ENCODE assay signal across 19 cellular contexts in the genomic region with DNA sequence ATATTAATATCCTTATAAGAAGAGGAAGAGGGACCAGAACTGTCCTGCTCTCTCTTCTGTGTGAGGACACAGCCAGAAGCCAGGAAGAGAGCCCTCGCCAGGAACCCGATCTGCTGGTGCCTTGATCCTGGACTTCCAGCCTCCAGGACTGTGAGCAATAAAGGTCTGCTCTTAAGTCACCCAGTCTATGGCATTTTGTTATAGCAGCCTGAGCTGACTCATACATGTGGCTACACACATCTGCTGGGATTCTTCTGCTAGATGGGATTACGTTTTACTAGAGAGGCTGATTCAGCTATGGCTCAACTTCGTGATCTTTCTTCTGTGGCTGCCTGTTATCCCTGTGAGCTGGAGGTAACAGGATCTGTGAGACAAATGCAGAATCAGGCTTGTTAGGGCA. TPM values are rescaled to one million over a fixed set of nuclear protein-coding genes. Genes with fewer than 3 reads are reported as not detected.
DNase-seq lines count a peak whose midpoint lies in the region; ATAC-seq, FAIRE-seq and TF ChIP-seq lines count a peak whose summit lies in the region.
"Had no signal": no experiment of that assay in that cellular context is flagged by ENCODE, and none has a peak within 500 bp of the region (broad histone marks: within the 10 kb centered on the region; RNA-seq: fewer than 3 reads in every experiment).

No MANE protein-coding gene starts in this region.

- no peak overlapping the region for H3K4me2 ChIP-seq in smooth muscle cell
- H3K4me2 ChIP-seq: A549 had no signal

- H3F3A ChIP-seq in smooth muscle cell (ENCODE audit: low read depth) = peaks cover 18% of the 10 kb centered on the region

- no peak for FAIRE-seq in RCC 7860 (lab: Jason Lieb, UNC)
- FAIRE-seq: A549, colon, HTR-8/SVneo had no signal

- H3K9me3 ChIP-seq in smooth muscle cell (replicated peaks; ENCODE audit: low read depth) = no peaks in the 10 kb centered on the region
- H3K9me3 ChIP-seq: A549, suprapubic skin had no signal

- H3K4me3 Mint-ChIP-seq in activated naive CD4-positive, alpha-beta T cell treated with anti-CD3 and anti-CD28 coated beads, Interleukin-2, amount 50 U/mL, for 24 hours = no peak overlapping the region
- H3K4me3 Mint-ChIP-seq in activated naive CD4-positive, alpha-beta T cell treated with anti-CD3 and anti-CD28 coated beads, Interleukin-2, amount 10 ng/mL, durations not matched to agents 7 days and 5 days = no peak overlapping the region

- no peak for ATAC-seq in HG03159 (IDR thresholded peaks at IDR 0.05; ENCODE audit: unreplicated experiment)
- ATAC-seq: A549 had no signal

- no peaks in the 10 kb centered on the region for H3K36me3 Mint-ChIP-seq in activated naive CD4-positive, alpha-beta T cell treated with anti-CD3 and anti-CD28 coated beads, Interleukin-2, amount 50 U/mL, for 24 hours
- peaks cover 4% of the 10 kb centered on the region for H3K36me3 Mint-ChIP-seq in activated naive CD4-positive, alpha-beta T cell treated with anti-CD3 and anti-CD28 coated beads, Interleukin-2, amount 10 ng/mL, durations not matched to agents 7 days and 5 days

- CTCF ChIA-PET in activated naive CD4-positive, alpha-beta T cell treated with anti-CD3 and anti-CD28 coated beads, Interleukin-2, amount 10 ng/mL, durations not matched to agents 7 days and 5 days (lab: Charles Lee) = interaction anchor here (0.7 to 2.3 kb wide), 2 partner anchors 17 to 178 kb away, joined by 3 to 7 read pairs; no protein-coding TSS in a partner anchor

- H3K36me3 ChIP-seq in smooth muscle cell (ENCODE audit: low read depth) = no peaks in the 10 kb centered on the region
- H3K36me3 ChIP-seq: suprapubic skin had no signal

- no peaks in the 10 kb centered on the region for H3K27me3 Mint-ChIP-seq in activated naive CD4-positive, alpha-beta T cell treated with anti-CD3 and anti-CD28 coated beads, Interleukin-2, amount 50 U/mL, for 24 hours
- H3K27me3 Mint-ChIP-seq in activated naive CD4-positive, alpha-beta T cell treated with anti-CD3 and anti-CD28 coated beads, Interleukin-2, amount 10 ng/mL, durations not matched to agents 7 days and 5 days = no peaks in the 10 kb centered on the region

- H3K4me1 ChIP-seq in smooth muscle cell (ENCODE audit: low read depth) = no peaks in the 10 kb centered on the region

- no peaks in the 10 kb centered on the region for H3K79me2 ChIP-seq in smooth muscle cell (ENCODE audit: low read depth)

- peaks cover 74% of the 10 kb centered on the region for H3K4me1 Mint-ChIP-seq in activated naive CD4-positive, alpha-beta T cell treated with anti-CD3 and anti-CD28 coated beads, Interleukin-2, amount 50 U/mL, for 24 hours
- peaks cover 41% of the 10 kb centered on the region for H3K4me1 Mint-ChIP-seq in activated naive CD4-positive, alpha-beta T cell treated with anti-CD3 and anti-CD28 coated beads, Interleukin-2, amount 10 ng/mL, durations not matched to agents 7 days and 5 days

- H4K20me1 ChIP-seq in smooth muscle cell (ENCODE audit: low read depth) = no peaks in the 10 kb centered on the region

- no peak overlapping the region for H2AFZ ChIP-seq in smooth muscle cell (ENCODE audit: low read depth)

- H3K27ac ChIP-seq in smooth muscle cell (ENCODE audit: low read depth) = peak overlapping the region; percentile 59
- H3K27ac ChIP-seq: A549 had no signal

- no peaks in the 10 kb centered on the region for H3K27me3 ChIP-seq in smooth muscle cell (ENCODE audit: low read depth)
- H3K27me3 ChIP-seq: suprapubic skin had no signal

- peak overlapping the region; percentile 62 for H3K27ac Mint-ChIP-seq in activated naive CD4-positive, alpha-beta T cell treated with anti-CD3 and anti-CD28 coated beads, Interleukin-2, amount 50 U/mL, for 24 hours
- no peak overlapping the region for H3K27ac Mint-ChIP-seq in activated naive CD4-positive, alpha-beta T cell treated with anti-CD3 and anti-CD28 coated beads, Interleukin-2, amount 10 ng/mL, durations not matched to agents 7 days and 5 days

- no peaks in the 10 kb centered on the region for H3K9me3 Mint-ChIP-seq in activated naive CD4-positive, alpha-beta T cell treated with anti-CD3 and anti-CD28 coated beads, Interleukin-2, amount 50 U/mL, for 24 hours
- peaks cover 7% of the 10 kb centered on the region for H3K9me3 Mint-ChIP-seq in activated naive CD4-positive, alpha-beta T cell treated with anti-CD3 and anti-CD28 coated beads, Interleukin-2, amount 10 ng/mL, durations not matched to agents 7 days and 5 days

- 38% methylated on average over 4 of the region's 4 CpGs for WGBS in smooth muscle cell (ENCODE audit: low lambda C conversion rate)

- DNase-seq in activated naive CD4-positive, alpha-beta T cell treated with anti-CD3 and anti-CD28 coated beads, Interleukin-2, amount 10 ng/mL, durations not matched to agents 7 days and 5 days = no peak
- DNase-seq in RCC 7860 (ENCODE audit: low spot score) (peak; percentile 41), fibroblast of gingiva (ENCODE audit: low read depth) (peak; percentile 38), smooth muscle cell (lab: John Stamatoyannopoulos, UW; ENCODE audit: unreplicated experiment) (no peak), NCI-H69 (lab: John Stamatoyannopoulos, UW) (no peak), NOMO-1 (lab: John Stamatoyannopoulos, UW; ENCODE audit: unreplicated experiment in 2 of 2) (no peak)
- DNase-seq: activated CD4-positive, alpha-beta T cell treated with anti-CD3 and anti-CD28 coated beads for 4 hours; DMS 273 treated with DMSO at 0.1 percent for 48 hours; hypothalamus; MV-4-11; NCI-H2081 treated with DMSO at 0.1 percent for 48 hours; Right ventricle myocardium superior; stimulated activated CD4-positive, alpha-beta T cell treated with anti-CD3 and anti-CD28 coated beads, Interleukin-15, amount 100 ng/mL, for 24 hours had no signal

- H3K4me3 ChIP-seq in smooth muscle cell = no peak overlapping the region
- H3K4me3 ChIP-seq: A549, suprapubic skin had no signal

- H3K9ac ChIP-seq in smooth muscle cell (ENCODE audit: low read depth) = no peak overlapping the region

- TF ChIP-seq CTCF in smooth muscle cell (IDR thresholded peaks at IDR 0.05; ENCODE audit: borderline replicate concordance, insufficient read depth, poor library complexity, severe bottlenecking) = no peak

RNA-seq across cellular contexts. Expression of a gene that starts 29.6 kb away (rescaled TPM):
- total RNA-seq in smooth muscle cell = 8.0 and 9.1 TPM in 2 replicates
- polyA plus RNA-seq in smooth muscle cell = 9.5 and 18.3 TPM in 2 replicates

Comparison
In these comparisons a context has a peak if more than half of its experiments do, and no peak if none do; other contexts are left out.
1. DNase-seq: peak in RCC 7860 (single experiment) and fibroblast of gingiva (single experiment); none in activated naive CD4-positive, alpha-beta T cell treated with anti-CD3 and anti-CD28 coated beads, Interleukin-2, amount 10 ng/mL, durations not matched to agents 7 days and 5 days (single experiment), smooth muscle cell (single experiment), NCI-H69 (single experiment) and NOMO-1 (0 of 2).